In the genomic region with DNA sequence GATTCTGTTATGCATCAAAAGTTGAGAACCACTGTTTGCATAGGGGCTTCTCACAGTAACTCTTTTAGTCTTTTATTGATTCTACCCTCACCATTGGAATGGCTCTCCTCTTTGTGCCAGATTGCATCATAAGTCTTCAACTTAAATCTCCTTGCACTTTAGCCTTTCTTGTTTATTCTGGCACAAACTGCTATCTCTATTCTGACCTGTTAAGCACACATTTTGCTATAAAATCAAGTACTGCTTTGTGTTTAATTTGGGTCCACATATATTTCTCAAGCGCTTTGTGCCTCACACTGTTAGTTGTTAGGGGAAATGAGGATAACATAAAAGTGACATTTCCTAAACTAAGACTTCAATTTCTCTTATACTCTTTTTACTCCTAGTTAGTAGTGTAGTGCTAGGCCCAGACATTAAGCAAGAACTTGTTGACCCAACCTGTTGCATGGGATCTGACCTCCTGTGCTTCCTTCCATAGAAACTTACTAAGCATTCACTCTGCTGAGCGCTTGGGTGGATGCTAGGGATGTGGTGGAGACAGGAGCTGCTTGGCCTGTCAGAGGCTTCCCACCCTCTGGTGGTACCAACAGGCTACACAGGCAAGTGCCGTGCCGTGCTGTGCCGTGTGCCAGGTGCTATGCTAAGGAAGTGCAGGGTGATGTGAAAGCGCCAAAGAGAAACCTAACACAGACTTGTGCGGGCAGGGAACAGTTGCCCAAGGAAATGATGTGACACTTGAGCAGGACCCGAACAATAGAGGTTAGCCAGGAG, we compare ENCODE assay signal across 1 cellular context.
TF ChIP-seq lines count a peak whose summit lies in the region.

No MANE protein-coding gene starts in this region.

TF ChIP-seq in HepG2, 621 proteins besides CTCF, POLR2A, EP300 and RAD21 (continued from another document and continues in another):
- TF ChIP-seq, protein P1, sequence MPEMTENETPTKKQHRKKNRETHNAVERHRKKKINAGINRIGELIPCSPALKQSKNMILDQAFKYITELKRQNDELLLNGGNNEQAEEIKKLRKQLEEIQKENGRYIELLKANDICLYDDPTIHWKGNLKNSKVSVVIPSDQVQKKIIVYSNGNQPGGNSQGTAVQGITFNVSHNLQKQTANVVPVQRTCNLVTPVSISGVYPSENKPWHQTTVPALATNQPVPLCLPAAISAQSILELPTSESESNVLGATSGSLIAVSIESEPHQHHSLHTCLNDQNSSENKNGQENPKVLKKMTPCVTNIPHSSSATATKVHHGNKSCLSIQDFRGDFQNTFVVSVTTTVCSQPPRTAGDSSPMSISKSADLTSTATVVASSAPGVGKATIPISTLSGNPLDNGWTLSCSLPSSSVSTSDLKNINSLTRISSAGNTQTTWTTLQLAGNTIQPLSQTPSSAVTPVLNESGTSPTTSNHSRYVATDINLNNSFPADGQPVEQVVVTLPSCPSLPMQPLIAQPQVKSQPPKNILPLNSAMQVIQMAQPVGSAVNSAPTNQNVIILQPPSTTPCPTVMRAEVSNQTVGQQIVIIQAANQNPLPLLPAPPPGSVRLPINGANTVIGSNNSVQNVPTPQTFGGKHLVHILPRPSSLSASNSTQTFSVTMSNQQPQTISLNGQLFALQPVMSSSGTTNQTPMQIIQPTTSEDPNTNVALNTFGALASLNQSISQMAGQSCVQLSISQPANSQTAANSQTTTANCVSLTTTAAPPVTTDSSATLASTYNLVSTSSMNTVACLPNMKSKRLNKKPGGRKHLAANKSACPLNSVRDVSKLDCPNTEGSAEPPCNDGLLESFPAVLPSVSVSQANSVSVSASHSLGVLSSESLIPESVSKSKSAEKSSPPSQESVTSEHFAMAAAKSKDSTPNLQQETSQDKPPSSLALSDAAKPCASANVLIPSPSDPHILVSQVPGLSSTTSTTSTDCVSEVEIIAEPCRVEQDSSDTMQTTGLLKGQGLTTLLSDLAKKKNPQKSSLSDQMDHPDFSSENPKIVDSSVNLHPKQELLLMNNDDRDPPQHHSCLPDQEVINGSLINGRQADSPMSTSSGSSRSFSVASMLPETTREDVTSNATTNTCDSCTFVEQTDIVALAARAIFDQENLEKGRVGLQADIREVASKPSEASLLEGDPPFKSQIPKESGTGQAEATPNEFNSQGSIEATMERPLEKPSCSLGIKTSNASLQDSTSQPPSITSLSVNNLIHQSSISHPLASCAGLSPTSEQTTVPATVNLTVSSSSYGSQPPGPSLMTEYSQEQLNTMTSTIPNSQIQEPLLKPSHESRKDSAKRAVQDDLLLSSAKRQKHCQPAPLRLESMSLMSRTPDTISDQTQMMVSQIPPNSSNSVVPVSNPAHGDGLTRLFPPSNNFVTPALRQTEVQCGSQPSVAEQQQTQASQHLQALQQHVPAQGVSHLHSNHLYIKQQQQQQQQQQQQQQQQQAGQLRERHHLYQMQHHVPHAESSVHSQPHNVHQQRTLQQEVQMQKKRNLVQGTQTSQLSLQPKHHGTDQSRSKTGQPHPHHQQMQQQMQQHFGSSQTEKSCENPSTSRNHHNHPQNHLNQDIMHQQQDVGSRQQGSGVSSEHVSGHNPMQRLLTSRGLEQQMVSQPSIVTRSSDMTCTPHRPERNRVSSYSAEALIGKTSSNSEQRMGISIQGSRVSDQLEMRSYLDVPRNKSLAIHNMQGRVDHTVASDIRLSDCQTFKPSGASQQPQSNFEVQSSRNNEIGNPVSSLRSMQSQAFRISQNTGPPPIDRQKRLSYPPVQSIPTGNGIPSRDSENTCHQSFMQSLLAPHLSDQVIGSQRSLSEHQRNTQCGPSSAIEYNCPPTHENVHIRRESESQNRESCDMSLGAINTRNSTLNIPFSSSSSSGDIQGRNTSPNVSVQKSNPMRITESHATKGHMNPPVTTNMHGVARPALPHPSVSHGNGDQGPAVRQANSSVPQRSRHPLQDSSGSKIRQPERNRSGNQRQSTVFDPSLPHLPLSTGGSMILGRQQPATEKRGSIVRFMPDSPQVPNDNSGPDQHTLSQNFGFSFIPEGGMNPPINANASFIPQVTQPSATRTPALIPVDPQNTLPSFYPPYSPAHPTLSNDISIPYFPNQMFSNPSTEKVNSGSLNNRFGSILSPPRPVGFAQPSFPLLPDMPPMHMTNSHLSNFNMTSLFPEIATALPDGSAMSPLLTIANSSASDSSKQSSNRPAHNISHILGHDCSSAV (CRISPR knock-in tag; IDR thresholded peaks at IDR 0.05; ENCODE audit: borderline replicate concordance): no peak
- no peak for TF ChIP-seq RCOR2 (CRISPR knock-in tag; IDR thresholded peaks at IDR 0.05)
- TF ChIP-seq ERF (CRISPR knock-in tag; IDR thresholded peaks at IDR 0.05): no peak
- TF ChIP-seq FOSL1 (CRISPR knock-in tag; IDR thresholded peaks at IDR 0.05; ENCODE audit: borderline replicate concordance): no peak
- no peak for TF ChIP-seq RNF2 (conservative IDR thresholded peaks at IDR 0.05; ENCODE audit: low read depth)
- no peak for TF ChIP-seq KLF9 (CRISPR knock-in tag; IDR thresholded peaks at IDR 0.05; ENCODE audit: low read depth)
- TF ChIP-seq, protein P2, sequence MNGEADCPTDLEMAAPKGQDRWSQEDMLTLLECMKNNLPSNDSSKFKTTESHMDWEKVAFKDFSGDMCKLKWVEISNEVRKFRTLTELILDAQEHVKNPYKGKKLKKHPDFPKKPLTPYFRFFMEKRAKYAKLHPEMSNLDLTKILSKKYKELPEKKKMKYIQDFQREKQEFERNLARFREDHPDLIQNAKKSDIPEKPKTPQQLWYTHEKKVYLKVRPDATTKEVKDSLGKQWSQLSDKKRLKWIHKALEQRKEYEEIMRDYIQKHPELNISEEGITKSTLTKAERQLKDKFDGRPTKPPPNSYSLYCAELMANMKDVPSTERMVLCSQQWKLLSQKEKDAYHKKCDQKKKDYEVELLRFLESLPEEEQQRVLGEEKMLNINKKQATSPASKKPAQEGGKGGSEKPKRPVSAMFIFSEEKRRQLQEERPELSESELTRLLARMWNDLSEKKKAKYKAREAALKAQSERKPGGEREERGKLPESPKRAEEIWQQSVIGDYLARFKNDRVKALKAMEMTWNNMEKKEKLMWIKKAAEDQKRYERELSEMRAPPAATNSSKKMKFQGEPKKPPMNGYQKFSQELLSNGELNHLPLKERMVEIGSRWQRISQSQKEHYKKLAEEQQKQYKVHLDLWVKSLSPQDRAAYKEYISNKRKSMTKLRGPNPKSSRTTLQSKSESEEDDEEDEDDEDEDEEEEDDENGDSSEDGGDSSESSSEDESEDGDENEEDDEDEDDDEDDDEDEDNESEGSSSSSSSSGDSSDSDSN (CRISPR knock-in tag; IDR thresholded peaks at IDR 0.05): no peak
- peak; percentile 49; the same call in 1 of the 2 replicates for TF ChIP-seq MIER3 (CRISPR knock-in tag; IDR thresholded peaks at IDR 0.05; ENCODE audit: borderline replicate concordance)
- TF ChIP-seq HNF4A (CRISPR knock-in tag; IDR thresholded peaks at IDR 0.05): peak; percentile 96
- no peak for TF ChIP-seq ZNF484 (CRISPR knock-in tag; IDR thresholded peaks at IDR 0.05; ENCODE audit: borderline replicate concordance, low read depth)
- no peak for TF ChIP-seq RAD51 (IDR thresholded peaks at IDR 0.05; ENCODE audit: borderline replicate concordance)
- no peak for TF ChIP-seq MAFK (conservative IDR thresholded peaks at IDR 0.05 in 1 of 2, IDR thresholded peaks at IDR 0.05 in 1 of 2; ENCODE audit: low read length in 2 of 2)
- TF ChIP-seq, protein P3, sequence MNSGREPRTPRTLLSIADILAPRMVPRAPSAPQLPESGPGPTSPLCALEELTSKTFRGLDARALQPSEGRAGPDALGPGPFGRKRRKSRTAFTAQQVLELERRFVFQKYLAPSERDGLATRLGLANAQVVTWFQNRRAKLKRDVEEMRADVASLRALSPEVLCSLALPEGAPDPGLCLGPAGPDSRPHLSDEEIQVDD (CRISPR knock-in tag; IDR thresholded peaks at IDR 0.05; ENCODE audit: borderline replicate concordance): peak; percentile 44; the same call in 1 of the 2 replicates
- no peak for TF ChIP-seq HNRNPLL (IDR thresholded peaks at IDR 0.05; ENCODE audit: low read depth, low read length, poor library complexity, severe bottlenecking)
- TF ChIP-seq, protein P4, sequence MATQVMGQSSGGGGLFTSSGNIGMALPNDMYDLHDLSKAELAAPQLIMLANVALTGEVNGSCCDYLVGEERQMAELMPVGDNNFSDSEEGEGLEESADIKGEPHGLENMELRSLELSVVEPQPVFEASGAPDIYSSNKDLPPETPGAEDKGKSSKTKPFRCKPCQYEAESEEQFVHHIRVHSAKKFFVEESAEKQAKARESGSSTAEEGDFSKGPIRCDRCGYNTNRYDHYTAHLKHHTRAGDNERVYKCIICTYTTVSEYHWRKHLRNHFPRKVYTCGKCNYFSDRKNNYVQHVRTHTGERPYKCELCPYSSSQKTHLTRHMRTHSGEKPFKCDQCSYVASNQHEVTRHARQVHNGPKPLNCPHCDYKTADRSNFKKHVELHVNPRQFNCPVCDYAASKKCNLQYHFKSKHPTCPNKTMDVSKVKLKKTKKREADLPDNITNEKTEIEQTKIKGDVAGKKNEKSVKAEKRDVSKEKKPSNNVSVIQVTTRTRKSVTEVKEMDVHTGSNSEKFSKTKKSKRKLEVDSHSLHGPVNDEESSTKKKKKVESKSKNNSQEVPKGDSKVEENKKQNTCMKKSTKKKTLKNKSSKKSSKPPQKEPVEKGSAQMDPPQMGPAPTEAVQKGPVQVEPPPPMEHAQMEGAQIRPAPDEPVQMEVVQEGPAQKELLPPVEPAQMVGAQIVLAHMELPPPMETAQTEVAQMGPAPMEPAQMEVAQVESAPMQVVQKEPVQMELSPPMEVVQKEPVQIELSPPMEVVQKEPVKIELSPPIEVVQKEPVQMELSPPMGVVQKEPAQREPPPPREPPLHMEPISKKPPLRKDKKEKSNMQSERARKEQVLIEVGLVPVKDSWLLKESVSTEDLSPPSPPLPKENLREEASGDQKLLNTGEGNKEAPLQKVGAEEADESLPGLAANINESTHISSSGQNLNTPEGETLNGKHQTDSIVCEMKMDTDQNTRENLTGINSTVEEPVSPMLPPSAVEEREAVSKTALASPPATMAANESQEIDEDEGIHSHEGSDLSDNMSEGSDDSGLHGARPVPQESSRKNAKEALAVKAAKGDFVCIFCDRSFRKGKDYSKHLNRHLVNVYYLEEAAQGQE (IDR thresholded peaks at IDR 0.05; ENCODE audit: borderline replicate concordance in 1 of 2, low read depth in 1 of 2, low read length in 2 of 2): no peak
- no peak for TF ChIP-seq ZNF329 (CRISPR knock-in tag; IDR thresholded peaks at IDR 0.05; ENCODE audit: low read depth)
- TF ChIP-seq PRPF4 (IDR thresholded peaks at IDR 0.05; ENCODE audit: low read depth, low read length, poor library complexity, severe bottlenecking): no peak
- no peak for TF ChIP-seq PCBP1 (IDR thresholded peaks at IDR 0.05; ENCODE audit: borderline replicate concordance, low read depth, low read length)
- TF ChIP-seq, protein P5, sequence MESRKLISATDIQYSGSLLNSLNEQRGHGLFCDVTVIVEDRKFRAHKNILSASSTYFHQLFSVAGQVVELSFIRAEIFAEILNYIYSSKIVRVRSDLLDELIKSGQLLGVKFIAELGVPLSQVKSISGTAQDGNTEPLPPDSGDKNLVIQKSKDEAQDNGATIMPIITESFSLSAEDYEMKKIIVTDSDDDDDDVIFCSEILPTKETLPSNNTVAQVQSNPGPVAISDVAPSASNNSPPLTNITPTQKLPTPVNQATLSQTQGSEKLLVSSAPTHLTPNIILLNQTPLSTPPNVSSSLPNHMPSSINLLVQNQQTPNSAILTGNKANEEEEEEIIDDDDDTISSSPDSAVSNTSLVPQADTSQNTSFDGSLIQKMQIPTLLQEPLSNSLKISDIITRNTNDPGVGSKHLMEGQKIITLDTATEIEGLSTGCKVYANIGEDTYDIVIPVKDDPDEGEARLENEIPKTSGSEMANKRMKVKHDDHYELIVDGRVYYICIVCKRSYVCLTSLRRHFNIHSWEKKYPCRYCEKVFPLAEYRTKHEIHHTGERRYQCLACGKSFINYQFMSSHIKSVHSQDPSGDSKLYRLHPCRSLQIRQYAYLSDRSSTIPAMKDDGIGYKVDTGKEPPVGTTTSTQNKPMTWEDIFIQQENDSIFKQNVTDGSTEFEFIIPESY (CRISPR knock-in tag; IDR thresholded peaks at IDR 0.05): 0 out of 2 replicates have a peak, but pooled peaks have one; percentile 28
- no peak for TF ChIP-seq DR1 (CRISPR knock-in tag; IDR thresholded peaks at IDR 0.05)
- TF ChIP-seq PTBP1 (IDR thresholded peaks at IDR 0.05; ENCODE audit: low read depth, low read length, poor library complexity, severe bottlenecking): no peak
- peak; percentile 80 for TF ChIP-seq RARA (CRISPR knock-in tag; IDR thresholded peaks at IDR 0.05)
- TF ChIP-seq ZNF431 (CRISPR knock-in tag; IDR thresholded peaks at IDR 0.05; ENCODE audit: borderline replicate concordance, low read depth): no peak
- TF ChIP-seq ZFP37 (CRISPR knock-in tag; IDR thresholded peaks at IDR 0.05; ENCODE audit: borderline replicate concordance): no peak
- TF ChIP-seq ATAD3A (CRISPR knock-in tag; IDR thresholded peaks at IDR 0.05): no peak
- TF ChIP-seq NFE2 (CRISPR knock-in tag; IDR thresholded peaks at IDR 0.05): no peak
- TF ChIP-seq, protein P6, sequence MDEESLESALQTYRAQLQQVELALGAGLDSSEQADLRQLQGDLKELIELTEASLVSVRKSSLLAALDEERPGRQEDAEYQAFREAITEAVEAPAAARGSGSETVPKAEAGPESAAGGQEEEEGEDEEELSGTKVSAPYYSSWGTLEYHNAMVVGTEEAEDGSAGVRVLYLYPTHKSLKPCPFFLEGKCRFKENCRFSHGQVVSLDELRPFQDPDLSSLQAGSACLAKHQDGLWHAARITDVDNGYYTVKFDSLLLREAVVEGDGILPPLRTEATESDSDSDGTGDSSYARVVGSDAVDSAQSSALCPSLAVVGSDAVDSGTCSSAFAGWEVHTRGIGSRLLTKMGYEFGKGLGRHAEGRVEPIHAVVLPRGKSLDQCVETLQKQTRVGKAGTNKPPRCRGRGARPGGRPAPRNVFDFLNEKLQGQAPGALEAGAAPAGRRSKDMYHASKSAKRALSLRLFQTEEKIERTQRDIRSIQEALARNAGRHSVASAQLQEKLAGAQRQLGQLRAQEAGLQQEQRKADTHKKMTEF (CRISPR knock-in tag; IDR thresholded peaks at IDR 0.05): peak; percentile 79
- no peak for TF ChIP-seq ZNF552 (CRISPR knock-in tag; IDR thresholded peaks at IDR 0.05; ENCODE audit: borderline replicate concordance)
- TF ChIP-seq, protein P7, sequence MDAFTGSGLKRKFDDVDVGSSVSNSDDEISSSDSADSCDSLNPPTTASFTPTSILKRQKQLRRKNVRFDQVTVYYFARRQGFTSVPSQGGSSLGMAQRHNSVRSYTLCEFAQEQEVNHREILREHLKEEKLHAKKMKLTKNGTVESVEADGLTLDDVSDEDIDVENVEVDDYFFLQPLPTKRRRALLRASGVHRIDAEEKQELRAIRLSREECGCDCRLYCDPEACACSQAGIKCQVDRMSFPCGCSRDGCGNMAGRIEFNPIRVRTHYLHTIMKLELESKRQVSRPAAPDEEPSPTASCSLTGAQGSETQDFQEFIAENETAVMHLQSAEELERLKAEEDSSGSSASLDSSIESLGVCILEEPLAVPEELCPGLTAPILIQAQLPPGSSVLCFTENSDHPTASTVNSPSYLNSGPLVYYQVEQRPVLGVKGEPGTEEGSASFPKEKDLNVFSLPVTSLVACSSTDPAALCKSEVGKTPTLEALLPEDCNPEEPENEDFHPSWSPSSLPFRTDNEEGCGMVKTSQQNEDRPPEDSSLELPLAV (CRISPR knock-in tag; conservative IDR thresholded peaks at IDR 0.05; ENCODE audit: low read depth): no peak
- no peak for TF ChIP-seq SRSF4 (IDR thresholded peaks at IDR 0.05; ENCODE audit: low read depth, low read length, poor library complexity, severe bottlenecking)
- TF ChIP-seq HNF4G (IDR thresholded peaks at IDR 0.05; ENCODE audit: borderline replicate concordance, low read depth, low read length): peak; percentile 94
- peak; percentile 47; the same call in 1 of the 2 replicates for TF ChIP-seq HNF4G (CRISPR knock-in tag; IDR thresholded peaks at IDR 0.05; ENCODE audit: borderline replicate concordance, low read depth)
- TF ChIP-seq CBX1 (IDR thresholded peaks at IDR 0.05; ENCODE audit: low read depth): no peak
- TF ChIP-seq ZNF776 (CRISPR knock-in tag; IDR thresholded peaks at IDR 0.05): no peak
- TF ChIP-seq U2AF1 (optimal IDR thresholded peaks at IDR 0.05; ENCODE audit: low read depth, low read length): no peak
- TF ChIP-seq GTF3A (CRISPR knock-in tag; conservative IDR thresholded peaks at IDR 0.05): no peak
- TF ChIP-seq SAFB2 (CRISPR knock-in tag; IDR thresholded peaks at IDR 0.05; ENCODE audit: borderline replicate concordance, low read depth): 0 out of 2 replicates have a peak, but pooled peaks have one; percentile 78
